Comparison of ENCODE assay signal across 17 cellular contexts in the genomic region with DNA sequence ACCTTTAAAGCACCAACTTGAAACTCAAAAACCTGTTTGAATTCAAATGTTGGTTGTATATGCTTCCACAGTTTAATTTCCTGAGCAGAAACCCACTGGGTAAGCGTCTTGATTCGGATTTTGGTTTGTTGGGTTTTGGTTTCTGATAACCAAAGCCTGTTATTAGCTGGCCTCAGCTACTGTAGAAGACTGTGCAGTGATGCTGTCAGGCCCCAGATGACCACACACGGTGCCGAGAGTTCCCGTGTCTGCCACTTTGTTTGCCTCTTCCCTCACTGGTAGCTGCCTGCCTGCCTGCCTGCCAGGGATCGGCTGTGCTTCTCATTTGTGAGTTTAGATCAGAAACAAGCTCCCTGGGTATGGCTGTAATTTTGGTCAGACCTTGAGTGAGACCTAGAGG. TPM values are rescaled to one million over a fixed set of nuclear protein-coding genes. Genes with fewer than 3 reads are reported as not detected.
A peak's percentile ranks its signal among the peaks of the same experiment; 100 is the strongest.
DNase-seq lines count a peak whose midpoint lies in the region; ATAC-seq and TF ChIP-seq lines count a peak whose summit lies in the region.
"Had no signal": no experiment of that assay in that cellular context is flagged by ENCODE, and none has a peak within 500 bp of the region (broad histone marks: within the 10 kb centered on the region; RNA-seq: fewer than 3 reads in every experiment).

No MANE protein-coding gene starts in this region.

- H3K27me3 Mint-ChIP-seq in activated T-cell treated with anti-CD3 and anti-CD28 coated beads, Interleukin-2, amount 50 U/mL, for 72 hours (ENCODE audit: low read depth): no peaks in the 10 kb centered on the region
- H3K27me3 Mint-ChIP-seq in activated CD4-positive, alpha-beta T cell treated with anti-CD3 and anti-CD28 coated beads, Interleukin-2, amount 10 ng/mL, durations not matched to agents 24 days and 14 days: no peaks in the 10 kb centered on the region
- H3K27me3 Mint-ChIP-seq: naive thymus-derived CD4-positive, alpha-beta T cell; stimulated activated naive CD8-positive, alpha-beta T cell treated with anti-CD3 and anti-CD28 coated beads, Interleukin-15, Interleukin-2, amounts not matched to agents 100 ng/mL and 50 ng/mL, for 24 hours had no signal

- H3K4me1 Mint-ChIP-seq in activated T-cell treated with anti-CD3 and anti-CD28 coated beads, Interleukin-2, amount 50 U/mL, for 72 hours (ENCODE audit: low read depth): peaks cover 37% of the 10 kb centered on the region
- peaks cover 24% of the 10 kb centered on the region for H3K4me1 Mint-ChIP-seq in activated CD4-positive, alpha-beta T cell treated with anti-CD3 and anti-CD28 coated beads, Interleukin-2, amount 10 ng/mL, durations not matched to agents 24 days and 14 days

- H3K27ac Mint-ChIP-seq in activated T-cell treated with anti-CD3 and anti-CD28 coated beads, Interleukin-2, amount 50 U/mL, for 72 hours: peak overlapping the region; percentile 15
- no peak overlapping the region for H3K27ac Mint-ChIP-seq in activated CD4-positive, alpha-beta T cell treated with anti-CD3 and anti-CD28 coated beads, Interleukin-2, amount 10 ng/mL, durations not matched to agents 24 days and 14 days
- H3K27ac Mint-ChIP-seq: activated CD8-positive, alpha-beta T cell treated with anti-CD3 and anti-CD28 coated beads, Interleukin-2, amount 10 ng/mL, durations not matched to agents 7 days and 5 days; stimulated activated naive CD8-positive, alpha-beta T cell treated with anti-CD3 and anti-CD28 coated beads, Interleukin-15, Interleukin-2, amounts not matched to agents 100 ng/mL and 50 ng/mL, for 24 hours had no signal

- WGBS in esophagus squamous epithelium, 2 donors: 57 to 61% methylated on average over 5 to 6 of the region's 6 CpGs

- TF ChIP-seq CTCF in esophagus squamous epithelium (IDR thresholded peaks at IDR 0.05) (no peak), gastrocnemius medialis (IDR thresholded peaks at IDR 0.05 in 4 of 5, conservative IDR thresholded peaks at IDR 0.05 in 1 of 5) (no peak)

- H3K27me3 ChIP-seq in esophagus squamous epithelium: no peaks in the 10 kb centered on the region
- no peaks in the 10 kb centered on the region for H3K27me3 ChIP-seq in gastrocnemius medialis
- H3K27me3 ChIP-seq: Peyer's patch had no signal

- no peak overlapping the region for H3K4me3 Mint-ChIP-seq in activated T-cell treated with anti-CD3 and anti-CD28 coated beads, Interleukin-2, amount 50 U/mL, for 72 hours
- no peak overlapping the region for H3K4me3 Mint-ChIP-seq in activated CD4-positive, alpha-beta T cell treated with anti-CD3 and anti-CD28 coated beads, Interleukin-2, amount 10 ng/mL, durations not matched to agents 24 days and 14 days
- H3K4me3 Mint-ChIP-seq: activated CD8-positive, alpha-beta T cell treated with anti-CD3 and anti-CD28 coated beads, Interleukin-2, amount 10 ng/mL, durations not matched to agents 7 days and 5 days; CD8-positive, alpha-beta T cell; stimulated activated naive CD8-positive, alpha-beta T cell treated with anti-CD3 and anti-CD28 coated beads, Interleukin-15, Interleukin-2, amounts not matched to agents 100 ng/mL and 50 ng/mL, for 24 hours had no signal

- DNase-seq in activated T-cell treated with anti-CD3 and anti-CD28 coated beads, Interleukin-2, amount 50 U/mL, for 72 hours: no peak
- DNase-seq in activated T-cell treated with anti-CD3 and anti-CD28 coated beads, Interleukin-2, amount 50 U/mL, for 1 hour: no peak
- DNase-seq in esophagus squamous epithelium (lab: John Stamatoyannopoulos, UW): no peak
- no peak for DNase-seq in gastrocnemius medialis
- DNase-seq in stimulated activated CD4-positive, alpha-beta T cell treated with anti-CD3 and anti-CD28 coated beads, Interleukin-1b, Interleukin-23, amount 100 ng/mL, for 48 hours: no peak
- DNase-seq in activated gamma-delta T cell treated with Interleukin-2 at 50 U/mL for 16 hours: no peak
- DNase-seq in activated CD4-positive, alpha-beta T cell treated with anti-CD3 and anti-CD28 coated beads, Interleukin-2, amount 10 ng/mL, durations not matched to agents 24 days and 14 days: no peak
- DNase-seq: activated CD8-positive, alpha-beta T cell treated with anti-CD3 and anti-CD28 coated beads, Interleukin-2, amount 10 ng/mL, durations not matched to agents 7 days and 5 days; CD8-positive, alpha-beta T cell; naive thymus-derived CD4-positive, alpha-beta T cell; NCI-H187; NCI-H526 treated with DMSO at 0.1 percent for 48 hours; Peyer's patch had no signal

- H3K4me3 ChIP-seq in esophagus squamous epithelium (no peak overlapping the region), gastrocnemius medialis (no peak overlapping the region)
- H3K4me3 ChIP-seq: A549, lung, Peyer's patch had no signal

- H3K4me1 ChIP-seq in esophagus squamous epithelium (peaks cover 15 to 65% (median 30%) of the 10 kb centered on the region in 3 donors), gastrocnemius medialis (peaks cover 71 to 78% of the 10 kb centered on the region in 2 donors)

- H3K36me3 Mint-ChIP-seq in activated T-cell treated with anti-CD3 and anti-CD28 coated beads, Interleukin-2, amount 50 U/mL, for 72 hours (ENCODE audit: insufficient read depth in 2 of 2): peaks cover 12 to 13% of the 10 kb centered on the region in 2 donors
- H3K36me3 Mint-ChIP-seq in activated CD4-positive, alpha-beta T cell treated with anti-CD3 and anti-CD28 coated beads, Interleukin-2, amount 10 ng/mL, durations not matched to agents 24 days and 14 days (ENCODE audit: low read depth): peaks cover 55% of the 10 kb centered on the region

- H3K36me3 ChIP-seq in esophagus squamous epithelium (peaks cover 9 to 73% (median 20%) of the 10 kb centered on the region in 3 donors), gastrocnemius medialis (peaks cover 0 to 29% of the 10 kb centered on the region in 2 donors)

- no peaks in the 10 kb centered on the region for H3K9me3 ChIP-seq in esophagus squamous epithelium
- H3K9me3 ChIP-seq in gastrocnemius medialis: no peaks in the 10 kb centered on the region
- H3K9me3 ChIP-seq: A549, Peyer's patch had no signal

- peak overlapping the region; percentile 24 to 81 (median 59) for H3K27ac ChIP-seq in esophagus squamous epithelium
- peak overlapping the region; percentile 54 to 94 (median 78) for H3K27ac ChIP-seq in gastrocnemius medialis
- H3K27ac ChIP-seq: A549 had no signal

- in situ Hi-C loops in gastrocnemius medialis (cut with MboI; ENCODE audit: low sequenced_read_pairs in 4 of 4): no loop called here

- peaks cover 0 to 2% of the 10 kb centered on the region in 2 donors for H3K9me3 Mint-ChIP-seq in activated T-cell treated with anti-CD3 and anti-CD28 coated beads, Interleukin-2, amount 50 U/mL, for 72 hours
- no peaks in the 10 kb centered on the region for H3K9me3 Mint-ChIP-seq in activated CD4-positive, alpha-beta T cell treated with anti-CD3 and anti-CD28 coated beads, Interleukin-2, amount 10 ng/mL, durations not matched to agents 24 days and 14 days
- H3K9me3 Mint-ChIP-seq: CD8-positive, alpha-beta T cell; stimulated activated naive CD8-positive, alpha-beta T cell treated with anti-CD3 and anti-CD28 coated beads, Interleukin-15, Interleukin-2, amounts not matched to agents 100 ng/mL and 50 ng/mL, for 24 hours had no signal

- TF ChIP-seq POLR2A in esophagus squamous epithelium (IDR thresholded peaks at IDR 0.05) (no peak), gastrocnemius medialis (IDR thresholded peaks at IDR 0.05) (no peak)

- intact Hi-C loops in esophagus squamous epithelium (cut with DNase I): no loop called here
- intact Hi-C loops in gastrocnemius medialis (cut with DNase I; ENCODE audit: low total_unique reads): loop anchor here (5.0 to 10.0 kb wide), 2 partner anchors 111 to 239 kb away; no protein-coding TSS in a partner anchor
- intact Hi-C loops in activated CD4-positive, alpha-beta T cell treated with anti-CD3 and anti-CD28 coated beads, Interleukin-2, amount 10 ng/mL, durations not matched to agents 24 days and 14 days (cut with micrococcal nuclease): loop anchor here (10.0 kb wide), 1 partner anchor 301 kb away; a partner anchor contains a TSS

- ATAC-seq in activated T-cell treated with anti-CD3 and anti-CD28 coated beads, Interleukin-2, amount 50 U/mL, for 72 hours (replicated peaks in 1 of 2): no peak
- ATAC-seq in gastrocnemius medialis: no peak
- ATAC-seq: activated CD8-positive, alpha-beta T cell treated with anti-CD3 and anti-CD28 coated beads, Interleukin-2, amount 10 ng/mL, durations not matched to agents 7 days and 5 days; CD8-positive, alpha-beta T cell; naive thymus-derived CD4-positive, alpha-beta T cell had no signal

TF ChIP-seq in PFSK-1, 5 proteins besides CTCF, POLR2A, EP300 and RAD21 (continues in another document):
- TF ChIP-seq SIN3A (IDR thresholded peaks at IDR 0.05; ENCODE audit: borderline replicate concordance, insufficient read depth, low read length): no peak

RNA-seq across cellular contexts. Expression of a gene that starts 5.6 kb away (rescaled TPM):
- total RNA-seq in activated T-cell treated with anti-CD3 and anti-CD28 coated beads, Interleukin-2, amount 50 U/mL, for 72 hours: 100 to 1,000 TPM; 162 to 170 TPM
- polyA plus RNA-seq in PFSK-1 (2012; ENCODE audit: insufficient read length, low read depth): 1,030 TPM
- total RNA-seq in esophagus squamous epithelium (100 to 1,000 TPM in 3 of 4 donors, 10 to 100 TPM in 1; 92.5 to 160 (median 131) TPM), gastrocnemius medialis (100 to 1,000 TPM; 236 to 344 (median 284) TPM)
- total RNA-seq in activated CD4-positive, alpha-beta T cell treated with anti-CD3 and anti-CD28 coated beads, Interleukin-2, amount 10 ng/mL, durations not matched to agents 24 days and 14 days: 291 and 293 TPM in 2 replicates

RNA-seq across cellular contexts. Expression of a gene that starts 5.7 kb away (rescaled TPM):
- total RNA-seq in activated T-cell treated with anti-CD3 and anti-CD28 coated beads, Interleukin-2, amount 50 U/mL, for 72 hours: 10 to 100 TPM; 52.0 to 54.6 TPM
- 57.8 TPM for polyA plus RNA-seq in PFSK-1 (2012; ENCODE audit: insufficient read length, low read depth)
- 10 to 100 TPM; 19.3 to 45.7 (median 32.2) TPM for total RNA-seq in esophagus squamous epithelium
- 10 to 100 TPM; 10.0 to 31.5 (median 17.3) TPM for total RNA-seq in gastrocnemius medialis
- total RNA-seq in activated CD4-positive, alpha-beta T cell treated with anti-CD3 and anti-CD28 coated beads, Interleukin-2, amount 10 ng/mL, durations not matched to agents 24 days and 14 days: 30.9 and 33.6 TPM in 2 replicates

RNA-seq across cellular contexts. Expression of a gene that starts 59.1 kb away (rescaled TPM):
- total RNA-seq in activated T-cell treated with anti-CD3 and anti-CD28 coated beads, Interleukin-2, amount 50 U/mL, for 72 hours: 10 to 100 TPM; 23.5 to 25.4 TPM
- 95.7 TPM for polyA plus RNA-seq in PFSK-1 (2012; ENCODE audit: insufficient read length, low read depth)
- total RNA-seq in esophagus squamous epithelium (10 to 100 TPM; 14.4 to 53.9 (median 20.1) TPM), gastrocnemius medialis (10 to 100 TPM; 21.3 to 56.7 (median 38.2) TPM)
- total RNA-seq in activated CD4-positive, alpha-beta T cell treated with anti-CD3 and anti-CD28 coated beads, Interleukin-2, amount 10 ng/mL, durations not matched to agents 24 days and 14 days: 36.1 and 38.2 TPM in 2 replicates
